In genomic region chr14:71399057-71399487, GRCh38 we compare ENCODE assay signal across 7 cellular contexts.
DNase-seq lines count a peak whose midpoint lies in the region; ATAC-seq, FAIRE-seq and TF ChIP-seq lines count a peak whose summit lies in the region.

No MANE protein-coding gene starts in this region.

- H3K4me3 ChIP-seq in muscle layer of duodenum (ENCODE audit: low read depth in 1 of 2, low read length in 2 of 2) (no peak overlapping the region), lower leg skin (ENCODE audit: low read depth, poor library complexity, severe bottlenecking) (no peak overlapping the region)

- WGBS in lower leg skin, 2 donors, result 79 to 81% methylated on average over 3 of the region's 3 CpGs

- H3K9me3 ChIP-seq in muscle layer of duodenum (ENCODE audit: control insufficient read depth in 1 of 2, low read length in 2 of 2), result no peaks in the 10 kb centered on the region

- H3K4me1 ChIP-seq in muscle layer of duodenum (ENCODE audit: control insufficient read depth in 1 of 2, insufficient read depth in 2 of 2, low read length in 2 of 2), result no peaks in the 10 kb centered on the region

- FAIRE-seq in GM19239 (lab: Jason Lieb, UNC), result peak; percentile 97

- peak overlapping the region; percentile 58 for H3K27ac ChIP-seq in muscle layer of duodenum (ENCODE audit: low read length)

- H3K27me3 ChIP-seq in muscle layer of duodenum (ENCODE audit: low read depth, low read length), result no peaks in the 10 kb centered on the region

- DNase-seq in GM19239 (ENCODE audit: insufficient read length, low spot score) (no peak), SKM-1 (lab: John Stamatoyannopoulos, UW; ENCODE audit: unreplicated experiment) (peak; percentile 55), RKO (ENCODE audit: low spot score) (no peak), lower leg skin (ENCODE audit: low spot score in 2 of 2) (no peak), NCI-H2196 treated with DMSO at 0.1 percent for 48 hours (lab: John Stamatoyannopoulos, UW; ENCODE audit: unreplicated experiment) (no peak)

- ATAC-seq in HG02938 (IDR thresholded peaks at IDR 0.05; ENCODE audit: unreplicated experiment), result peak; percentile 77

- no peaks in the 10 kb centered on the region for H3K36me3 ChIP-seq in muscle layer of duodenum (ENCODE audit: control insufficient read depth in 1 of 2, insufficient read depth in 2 of 2, low read length in 2 of 2)

- no peak for TF ChIP-seq CTCF in lower leg skin (IDR thresholded peaks at IDR 0.05)

- TF ChIP-seq POLR2A in lower leg skin (IDR thresholded peaks at IDR 0.05), result no peak

- intact Hi-C loops in lower leg skin (cut with DNase I; ENCODE audit: low total_unique reads), result no loop called here
